8 cellular contexts compared by ENCODE assay signal in the genomic region with DNA sequence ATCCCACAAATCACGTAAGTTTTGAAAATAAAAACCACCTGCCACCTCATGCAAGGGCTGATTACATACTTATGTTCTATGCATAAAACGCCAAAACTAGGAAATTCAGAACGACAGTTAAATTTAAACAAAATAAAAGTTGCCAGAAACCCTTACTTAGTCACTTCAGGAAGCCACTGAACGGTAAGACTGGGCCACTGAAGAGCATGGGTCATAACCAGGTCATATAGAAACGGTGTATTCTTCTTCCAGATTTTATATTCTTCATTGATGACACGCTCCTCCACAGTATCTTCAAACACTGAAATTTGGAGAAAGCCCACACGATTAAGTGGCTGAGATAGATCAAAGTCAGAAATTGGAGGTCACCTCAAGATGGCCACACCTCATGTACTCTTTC. TPM values are rescaled to one million over a fixed set of nuclear protein-coding genes. Genes with fewer than 3 reads are reported as not detected.
A peak's percentile ranks its signal among the peaks of the same experiment; 100 is the strongest.
DNase-seq lines count a peak whose midpoint lies in the region; ATAC-seq lines count a peak whose summit lies in the region.

No MANE protein-coding gene starts in this region.

- H3K4me1 Mint-ChIP-seq in T-helper 1 cell treated with Interleukin-12 subunit alpha and Interleukin-12 subunit beta and Interleukin-4 antibody, amounts not matched to agents 30 μg/mL and 1 μg/mL, for 36 hours (ENCODE audit: low read depth): peaks cover 21% of the 10 kb centered on the region
- H3K4me1 Mint-ChIP-seq in activated CD8-positive, alpha-beta T cell treated with anti-CD3 and anti-CD28 coated beads, Interleukin-2, amount 10 ng/mL, durations not matched to agents 7 days and 5 days (ENCODE audit: low read depth): peaks cover 39% of the 10 kb centered on the region

- H3K36me3 ChIP-seq in iPS-20b (ENCODE audit: insufficient read depth, low read depth, low read length) (peaks cover 34% of the 10 kb centered on the region), stomach smooth muscle (ENCODE audit: control insufficient read depth in 2 of 2, insufficient read depth in 2 of 2, low read length in 2 of 2) (no peaks in the 10 kb centered on the region)

- peaks cover 11% of the 10 kb centered on the region for H3K36me3 Mint-ChIP-seq in T-helper 1 cell treated with Interleukin-12 subunit alpha and Interleukin-12 subunit beta and Interleukin-4 antibody, amounts not matched to agents 30 μg/mL and 1 μg/mL, for 36 hours (ENCODE audit: low read depth)
- H3K36me3 Mint-ChIP-seq in activated CD8-positive, alpha-beta T cell treated with anti-CD3 and anti-CD28 coated beads, Interleukin-2, amount 10 ng/mL, durations not matched to agents 7 days and 5 days (ENCODE audit: low read depth): peaks cover 20% of the 10 kb centered on the region

- no peak for ATAC-seq in activated CD8-positive, alpha-beta T cell treated with anti-CD3 and anti-CD28 coated beads, Interleukin-2, amount 10 ng/mL, durations not matched to agents 7 days and 5 days
- no peak for ATAC-seq in HG03095 (IDR thresholded peaks at IDR 0.05; ENCODE audit: unreplicated experiment)
- no peak for ATAC-seq in HG02759 (IDR thresholded peaks at IDR 0.05; ENCODE audit: unreplicated experiment)

- peak overlapping the region; percentile 94 for H3K4me3 ChIP-seq in iPS-20b (ENCODE audit: low read length)
- H3K4me3 ChIP-seq in stomach smooth muscle (ENCODE audit: low read length in 2 of 2): peak overlapping the region; percentile 83 to 84

- peaks cover 6% of the 10 kb centered on the region for H3K27me3 Mint-ChIP-seq in T-helper 1 cell treated with Interleukin-12 subunit alpha and Interleukin-12 subunit beta and Interleukin-4 antibody, amounts not matched to agents 30 μg/mL and 1 μg/mL, for 36 hours (ENCODE audit: low read depth)
- no peaks in the 10 kb centered on the region for H3K27me3 Mint-ChIP-seq in activated CD8-positive, alpha-beta T cell treated with anti-CD3 and anti-CD28 coated beads, Interleukin-2, amount 10 ng/mL, durations not matched to agents 7 days and 5 days (ENCODE audit: low read depth)

- DNase-seq in T-helper 1 cell (no peak), GDM1 (lab: John Stamatoyannopoulos, UW) (no peak)
- no peak for DNase-seq in activated CD8-positive, alpha-beta T cell treated with anti-CD3 and anti-CD28 coated beads, Interleukin-2, amount 10 ng/mL, durations not matched to agents 7 days and 5 days

- no peak overlapping the region for H3K27ac ChIP-seq in iPS-20b (ENCODE audit: low read length)
- peak overlapping the region; percentile 64 for H3K27ac ChIP-seq in stomach smooth muscle (ENCODE audit: low read length)

- H3K4me1 ChIP-seq in iPS-20b (ENCODE audit: insufficient read depth, low read length): peaks cover 4% of the 10 kb centered on the region; the same call in 1 of the 2 replicates
- H3K4me1 ChIP-seq in stomach smooth muscle (ENCODE audit: control insufficient read depth, insufficient read depth, low read length): peaks cover 26% of the 10 kb centered on the region

- POLR2A ChIA-PET in activated CD8-positive, alpha-beta T cell treated with anti-CD3 and anti-CD28 coated beads, Interleukin-2, amount 10 ng/mL, durations not matched to agents 7 days and 5 days (lab: Charles Lee): interaction anchor here (0.5 to 2.9 kb wide), 2 partner anchors 13 to 101 kb away, joined by 3 to 21 read pairs; no protein-coding TSS in a partner anchor

- H3K27me3 ChIP-seq in iPS-20b (ENCODE audit: insufficient read depth, low read length) (no peaks in the 10 kb centered on the region; the same call in 1 of the 2 replicates), stomach smooth muscle (ENCODE audit: control insufficient read depth in 1 of 2, insufficient read depth in 2 of 2, low read length in 2 of 2) (peaks cover 0 to 5% of the 10 kb centered on the region in 2 donors)

- H3K27ac Mint-ChIP-seq in T-helper 1 cell treated with Interleukin-12 subunit alpha and Interleukin-12 subunit beta and Interleukin-4 antibody, amounts not matched to agents 30 μg/mL and 1 μg/mL, for 36 hours: peak overlapping the region; percentile 91
- H3K27ac Mint-ChIP-seq in activated CD8-positive, alpha-beta T cell treated with anti-CD3 and anti-CD28 coated beads, Interleukin-2, amount 10 ng/mL, durations not matched to agents 7 days and 5 days: peak overlapping the region; percentile 91

- no peaks in the 10 kb centered on the region for H3K9me3 ChIP-seq in iPS-20b (ENCODE audit: insufficient read depth, low read depth, low read length)
- H3K9me3 ChIP-seq in stomach smooth muscle (ENCODE audit: control insufficient read depth in 2 of 2, low read length in 2 of 2): no peaks in the 10 kb centered on the region

- CTCF ChIA-PET in activated CD8-positive, alpha-beta T cell treated with anti-CD3 and anti-CD28 coated beads, Interleukin-2, amount 10 ng/mL, durations not matched to agents 7 days and 5 days (lab: Charles Lee): interaction anchor here (1.5 kb wide), 1 partner anchor 14 kb away, joined by 5 read pairs; no protein-coding TSS in a partner anchor

- peak overlapping the region; percentile 92 for H3K4me3 Mint-ChIP-seq in T-helper 1 cell treated with Interleukin-12 subunit alpha and Interleukin-12 subunit beta and Interleukin-4 antibody, amounts not matched to agents 30 μg/mL and 1 μg/mL, for 36 hours
- peak overlapping the region; percentile 89 for H3K4me3 Mint-ChIP-seq in activated CD8-positive, alpha-beta T cell treated with anti-CD3 and anti-CD28 coated beads, Interleukin-2, amount 10 ng/mL, durations not matched to agents 7 days and 5 days

- no peaks in the 10 kb centered on the region for H3K9me3 Mint-ChIP-seq in T-helper 1 cell treated with Interleukin-12 subunit alpha and Interleukin-12 subunit beta and Interleukin-4 antibody, amounts not matched to agents 30 μg/mL and 1 μg/mL, for 36 hours
- H3K9me3 Mint-ChIP-seq in activated CD8-positive, alpha-beta T cell treated with anti-CD3 and anti-CD28 coated beads, Interleukin-2, amount 10 ng/mL, durations not matched to agents 7 days and 5 days (ENCODE audit: insufficient read depth): no peaks in the 10 kb centered on the region

- H3K9ac ChIP-seq in iPS-20b (ENCODE audit: low read depth, low read length): peak overlapping the region; percentile 89; the same call in 1 of the 2 replicates
- H3K9ac ChIP-seq in stomach smooth muscle (ENCODE audit: low read length in 2 of 2): peak overlapping the region; percentile 66

RNA-seq across cellular contexts. Expression of gene RBBP7, which starts 1.2 kb away (rescaled TPM):
- 100 to 1,000 TPM; 195 to 201 TPM for total RNA-seq in activated CD8-positive, alpha-beta T cell treated with anti-CD3 and anti-CD28 coated beads, Interleukin-2, amount 10 ng/mL, durations not matched to agents 7 days and 5 days
